Comparison of ENCODE assay signal across 10 cellular contexts in genomic region chr1:20250346-20250989, GRCh38. TPM values are rescaled to one million over a fixed set of nuclear protein-coding genes. Genes with fewer than 3 reads are reported as not detected.
DNase-seq lines count a peak whose midpoint lies in the region; ATAC-seq and TF ChIP-seq lines count a peak whose summit lies in the region.
"Had no signal": no experiment of that assay in that cellular context is flagged by ENCODE, and none has a peak within 500 bp of the region (broad histone marks: within the 10 kb centered on the region; RNA-seq: fewer than 3 reads in every experiment).

No MANE protein-coding gene starts in this region.

- H3K9me3 Mint-ChIP-seq in Calu3 (ENCODE audit: low read depth, unreplicated experiment) (no peaks in the 10 kb centered on the region), mesothelial cell of epicardium (no peaks in the 10 kb centered on the region)

- H3K79me1 ChIP-seq in IMR-90 (ENCODE audit: low read depth in 1 of 2, low read length in 2 of 2): no peaks in the 10 kb centered on the region
- H3K79me1 ChIP-seq in mesendoderm (ENCODE audit: low read length): no peaks in the 10 kb centered on the region

- no peaks in the 10 kb centered on the region for H3K79me2 ChIP-seq in mesendoderm (ENCODE audit: control insufficient read depth, insufficient read depth, low read length)

- in situ Hi-C loops in IMR-90 (cut with MboI; ENCODE audit: low sequenced_read_pairs): no loop called here

- H4K20me1 ChIP-seq in IMR-90 (ENCODE audit: insufficient read depth, low read length): no peaks in the 10 kb centered on the region; the same call in 1 of the 2 replicates

- no peak overlapping the region for H4K5ac ChIP-seq in IMR-90 (ENCODE audit: low read depth, low read length)
- H4K5ac ChIP-seq in mesendoderm (ENCODE audit: low read length): no peak overlapping the region

- H4K91ac ChIP-seq in IMR-90 (ENCODE audit: insufficient read depth, low read depth, low read length): no peak overlapping the region

- H2BK15ac ChIP-seq in IMR-90 (ENCODE audit: low read depth, low read length) (no peak overlapping the region), mesendoderm (replicated peaks; ENCODE audit: low read depth) (no peak overlapping the region)

- H3K27me3 ChIP-seq in IMR-90 (ENCODE audit: control insufficient read depth, insufficient read depth, low read length) (peaks cover 6% of the 10 kb centered on the region), adrenal gland (no peaks in the 10 kb centered on the region), mucosa of rectum (ENCODE audit: control insufficient read depth in 2 of 2, insufficient read depth in 2 of 2, low read length in 2 of 2) (no peaks in the 10 kb centered on the region), mesendoderm (ENCODE audit: insufficient read depth, low read length, poor library complexity) (no peaks in the 10 kb centered on the region)
- H3K27me3 ChIP-seq: MG63 had no signal

- dilution Hi-C loops in IMR-90 (cut with HindIII; ENCODE audit: low sequenced_read_pairs, unreplicated experiment): no loop called here

- no peak overlapping the region for H4K8ac ChIP-seq in IMR-90 (ENCODE audit: low read depth in 2 of 2, low read length in 2 of 2)
- no peak overlapping the region for H4K8ac ChIP-seq in mesendoderm (ENCODE audit: low read depth, low read length)

- 0 out of 2 replicates have a peak overlapping the region, but pooled peaks have one; percentile 11 for H3K14ac ChIP-seq in IMR-90 (replicated peaks; ENCODE audit: low read depth, low read length)

- no peaks in the 10 kb centered on the region for H3K9me1 ChIP-seq in IMR-90 (ENCODE audit: insufficient read depth, low read length)

- peaks cover 22% of the 10 kb centered on the region for H3K4me1 Mint-ChIP-seq in Calu3 (ENCODE audit: low read depth, unreplicated experiment)
- H3K4me1 Mint-ChIP-seq in mesothelial cell of epicardium: peaks cover 4% of the 10 kb centered on the region

- H3K27me3 Mint-ChIP-seq in Calu3 (ENCODE audit: unreplicated experiment): peaks cover 15% of the 10 kb centered on the region
- peaks cover 51% of the 10 kb centered on the region for H3K27me3 Mint-ChIP-seq in mesothelial cell of epicardium (ENCODE audit: low read depth)

- H3K4me3 Mint-ChIP-seq in Calu3 (ENCODE audit: low read depth, unreplicated experiment) (no peak overlapping the region), mesothelial cell of epicardium (no peak overlapping the region)

- POLR2A ChIA-PET in IMR-90 (lab: Charles Lee; ENCODE audit: unreplicated experiment): interaction anchor here (0.6 kb wide), 1 partner anchor 235 kb away, joined by 3 read pairs; the partner anchor contains the start of gene CAMK2N1

- no peaks in the 10 kb centered on the region for H3K4me1 ChIP-seq in IMR-90 (ENCODE audit: control insufficient read depth, insufficient read depth, low read length)
- no peaks in the 10 kb centered on the region for H3K4me1 ChIP-seq in adrenal gland (replicated peaks in 1 of 2)
- H3K4me1 ChIP-seq in mucosa of rectum (ENCODE audit: control insufficient read depth in 2 of 2, insufficient read depth in 2 of 2, low read length in 2 of 2): peaks cover 22 to 39% of the 10 kb centered on the region in 2 donors
- no peaks in the 10 kb centered on the region for H3K4me1 ChIP-seq in mesendoderm (ENCODE audit: control insufficient read depth, low read depth, low read length)
- H3K4me1 ChIP-seq: left lung had no signal

- H2AK9ac ChIP-seq in IMR-90 (replicated peaks; ENCODE audit: low read depth, low read length, poor library complexity): no peak overlapping the region

- H3K36me3 Mint-ChIP-seq in Calu3 (ENCODE audit: insufficient read depth, unreplicated experiment): peaks cover 2% of the 10 kb centered on the region
- no peaks in the 10 kb centered on the region for H3K36me3 Mint-ChIP-seq in mesothelial cell of epicardium

- H3K4me3 ChIP-seq in IMR-90 (ENCODE audit: insufficient read depth, low read depth, low read length) (no peak overlapping the region), adrenal gland (no peak overlapping the region), mucosa of rectum (ENCODE audit: low read length in 2 of 2) (peak overlapping the region; percentile 16 to 38), mesendoderm (ENCODE audit: low read length) (no peak overlapping the region)
- H3K4me3 ChIP-seq: left lung, MG63, skin epidermis had no signal

- CTCF ChIA-PET in Calu3 (lab: Charles Lee): no interaction called here
- CTCF ChIA-PET in IMR-90 (lab: Yijun Ruan, JAX): no interaction called here

- no peak overlapping the region for H3K9ac ChIP-seq in IMR-90 (ENCODE audit: low read depth, low read length)
- peak overlapping the region; percentile 56 to 57 for H3K9ac ChIP-seq in mucosa of rectum (ENCODE audit: low read depth in 1 of 2, low read length in 2 of 2)
- H3K9ac ChIP-seq in mesendoderm (ENCODE audit: low read length): no peak overlapping the region

- H3K9me3 ChIP-seq in IMR-90 (ENCODE audit: control insufficient read depth, insufficient read depth, low read length): no peaks in the 10 kb centered on the region; the same call in 1 of the 2 replicates
- H3K9me3 ChIP-seq in adrenal gland (replicated peaks in 1 of 3): no peaks in the 10 kb centered on the region
- H3K9me3 ChIP-seq in mucosa of rectum (ENCODE audit: control insufficient read depth in 2 of 2, low read length in 2 of 2): no peaks in the 10 kb centered on the region
- H3K9me3 ChIP-seq: left lung, MG63 had no signal

- DNase-seq in Calu3 (peak; percentile 33), IMR-90 (peak; percentile 22), adrenal gland (peak in 5 of 7 donors; percentile 23 to 56 (median 33)), mesendoderm (no peak), mesothelial cell of epicardium (ENCODE audit: low spot score in 2 of 2, unreplicated experiment in 2 of 2) (no peak), putamen (ENCODE audit: low spot score) (no peak)
- DNase-seq: left lung, MG63 had no signal

- H3K36me3 ChIP-seq in IMR-90 (ENCODE audit: control insufficient read depth, insufficient read depth, low read length): no peaks in the 10 kb centered on the region
- no peaks in the 10 kb centered on the region for H3K36me3 ChIP-seq in adrenal gland (replicated peaks in 1 of 2)
- H3K36me3 ChIP-seq in mucosa of rectum (ENCODE audit: control insufficient read depth in 2 of 2, insufficient read depth in 2 of 2, low read length in 2 of 2): no peaks in the 10 kb centered on the region
- no peaks in the 10 kb centered on the region for H3K36me3 ChIP-seq in mesendoderm (ENCODE audit: control insufficient read depth, insufficient read depth, low read length)
- H3K36me3 ChIP-seq: left lung, MG63 had no signal

- no peak overlapping the region for H2AK5ac ChIP-seq in IMR-90 (ENCODE audit: low read depth, low read length)
- no peak overlapping the region for H2AK5ac ChIP-seq in mesendoderm (ENCODE audit: low read length)

- no peak overlapping the region for H3K4ac ChIP-seq in IMR-90 (ENCODE audit: low read depth, low read length)
- H3K4ac ChIP-seq in mesendoderm (ENCODE audit: low read depth, low read length): no peak overlapping the region

- no peak overlapping the region for H3K56ac ChIP-seq in IMR-90 (ENCODE audit: extremely low read depth, insufficient read depth, low read length)
- H3K56ac ChIP-seq in mesendoderm (ENCODE audit: low read length): no peak overlapping the region

- peak overlapping the region; percentile 56 for H2AFZ ChIP-seq in IMR-90 (replicated peaks; ENCODE audit: low read length, poor library complexity)

- ATAC-seq in IMR-90 (ENCODE audit: low read depth): no peak
- ATAC-seq: left lung had no signal

- H2BK20ac ChIP-seq in IMR-90 (ENCODE audit: low read depth, low read length): no peak overlapping the region

- H3K23ac ChIP-seq in IMR-90 (ENCODE audit: low read depth, low read length) (no peak overlapping the region), mesendoderm (ENCODE audit: low read length) (no peak overlapping the region)

- no peak overlapping the region for H2BK5ac ChIP-seq in IMR-90 (ENCODE audit: low read depth, low read length, poor library complexity, severe bottlenecking)
- no peak overlapping the region for H2BK5ac ChIP-seq in mesendoderm (ENCODE audit: low read length)

- no peak overlapping the region for H2BK120ac ChIP-seq in IMR-90 (ENCODE audit: low read depth, low read length)
- H2BK120ac ChIP-seq in mesendoderm (ENCODE audit: low read depth, low read length): no peak overlapping the region

- TF ChIP-seq CTCF in Calu3 (IDR thresholded peaks at IDR 0.05; ENCODE audit: unreplicated experiment): no peak
- TF ChIP-seq CTCF in IMR-90 (conservative IDR thresholded peaks at IDR 0.05; ENCODE audit: low read depth, low read length): no peak
- TF ChIP-seq CTCF in adrenal gland (IDR thresholded peaks at IDR 0.05): no peak
- no peak for TF ChIP-seq CTCF in mesothelial cell of epicardium (IDR thresholded peaks at IDR 0.05; ENCODE audit: unreplicated experiment)

- H3K4me2 ChIP-seq in IMR-90 (ENCODE audit: low read depth, low read length) (no peak overlapping the region), mesendoderm (ENCODE audit: low read length) (no peak overlapping the region)

- 8% methylated on average over 2 of the region's 7 CpGs; no CpG with 5 or more reads in 1 of the 2 experiments for WGBS in IMR-90 (ENCODE audit: extremely low coverage in 2 of 2, insufficient read length in 1 of 2), 2 experiments
- 50 to 65% (median 57%) methylated on average over 7 of the region's 7 CpGs for WGBS in adrenal gland, 4 donors
- no CpG with 5 or more reads among the region's 7 CpGs for WGBS in mesendoderm (ENCODE audit: extremely low coverage, insufficient coverage, low lambda C conversion rate)

- H3K18ac ChIP-seq in IMR-90 (ENCODE audit: low read depth, low read length): no peak overlapping the region
- no peak overlapping the region for H3K18ac ChIP-seq in mesendoderm (ENCODE audit: low read length)

- no TSS peak for BruUV-seq in Calu3 (replicated peaks; lab: Mats Ljungman, UMichigan)
- BruUV-seq in IMR-90 (replicated peaks; lab: Mats Ljungman, UMichigan): no TSS peak

- H3K27ac Mint-ChIP-seq in Calu3 (ENCODE audit: unreplicated experiment) (no peak overlapping the region), mesothelial cell of epicardium (no peak overlapping the region)

- TF ChIP-seq POLR2A in IMR-90 (IDR thresholded peaks at IDR 0.05; ENCODE audit: low read depth, low read length) (no peak), adrenal gland (IDR thresholded peaks at IDR 0.05) (no peak)

- no peak for TF ChIP-seq RAD21 in IMR-90 (IDR thresholded peaks at IDR 0.05; ENCODE audit: low read length)

- H3K27ac ChIP-seq in IMR-90 (ENCODE audit: insufficient read depth, low read length) (no peak overlapping the region), adrenal gland (no peak overlapping the region), mucosa of rectum (ENCODE audit: low read depth in 2 of 2, low read length in 2 of 2) (peak overlapping the region; percentile 90 to 97), mesendoderm (ENCODE audit: low read depth, low read length) (no peak overlapping the region)
- H3K27ac ChIP-seq: left lung, skin epidermis had no signal

- intact Hi-C loops in Calu3 (cut with micrococcal nuclease; ENCODE audit: unreplicated experiment): no loop called here
- intact Hi-C loops in IMR-90 (cut with micrococcal nuclease): no loop called here
- intact Hi-C loops in adrenal gland (cut with DNase I): no loop called here

RNA-seq across cellular contexts. Expression of gene VWA5B1, which starts 40.2 kb away (rescaled TPM):
- total RNA-seq in Calu3 (2022) (not detected in 2 replicates), IMR-90 (2012; rRNA removed) (not detected in 2 replicates), adrenal gland (1 to 10 TPM in 1 of 8 donors, under 1 TPM in 3, not detected in 4; 0.07 to 2.5 (median 0.60) TPM), mesothelial cell of epicardium (0.20 to 0.29 TPM (median 0.25 TPM) in 3 replicates)
- polyA plus RNA-seq in IMR-90 (2012; rRNA removed) (not detected in 2 replicates), adrenal gland (1 to 10 TPM in 1 of 3 donors, under 1 TPM in 2; 0.24 to 2.1 (median 0.26) TPM)
- not detected in 2 replicates for polyA plus RNA-seq in IMR-90 (2012; cell fraction: cytosol; rRNA removed)
- polyA plus RNA-seq in IMR-90 (2012; cell fraction: nucleus; rRNA removed; ENCODE audit: low replicate concordance): not detected in 2 replicates
- polyA plus RNA-seq in mesendoderm (2013, experiment 1 of 2): 0.01 TPM
- 0.03 TPM for polyA plus RNA-seq in mesendoderm (2013, experiment 2 of 2)

Comparison
In these comparisons a context has a peak if more than half of its experiments do, and no peak if none do; other contexts are left out.
1. DNase-seq: peak in Calu3 (single experiment), IMR-90 (single experiment) and adrenal gland (5 of 7); none in mesendoderm (single experiment), mesothelial cell of epicardium (0 of 2) and putamen (single experiment).
2. H3K27ac ChIP-seq: peak in mucosa of rectum (2 of 2); none in IMR-90 (single experiment), adrenal gland (0 of 5) and mesendoderm (single experiment).
3. H3K4me3 ChIP-seq: peak in mucosa of rectum (2 of 2); none in IMR-90 (single experiment), adrenal gland (0 of 4) and mesendoderm (single experiment).
4. H3K9ac ChIP-seq: peak in mucosa of rectum (2 of 2); none in IMR-90 (single experiment) and mesendoderm (single experiment).